10 cellular contexts compared by ENCODE assay signal in genomic region chr2:239226677-239227076, GRCh38.
DNase-seq lines count a peak whose midpoint lies in the region; ATAC-seq and TF ChIP-seq lines count a peak whose summit lies in the region.
"Had no signal": no experiment of that assay in that cellular context is flagged by ENCODE, and none has a peak within 500 bp of the region (broad histone marks: within the 10 kb centered on the region; RNA-seq: fewer than 3 reads in every experiment).

No MANE protein-coding gene starts in this region.

- H3K4me1 Mint-ChIP-seq in CD4-positive, alpha-beta memory T cell: peaks cover 50 to 88% (median 71%) of the 10 kb centered on the region in 4 donors
- H3K4me1 Mint-ChIP-seq in T-cell: peaks cover 84 to 88% (median 85%) of the 10 kb centered on the region in 3 donors

- 57 to 59% methylated on average over 7 of the region's 7 CpGs for WGBS in heart right ventricle, 2 donors

- H3K27ac Mint-ChIP-seq in CD4-positive, alpha-beta memory T cell: peak overlapping the region; percentile 32 to 89 (median 83)
- H3K27ac Mint-ChIP-seq in T-cell: peak overlapping the region; percentile 72 to 87

- H3K27me3 ChIP-seq in CD4-positive, alpha-beta memory T cell (ENCODE audit: insufficient read depth, low read length): no peaks in the 10 kb centered on the region
- H3K27me3 ChIP-seq in heart right ventricle (no peaks in the 10 kb centered on the region), rectal smooth muscle tissue (ENCODE audit: control insufficient read depth, insufficient read depth, low read length) (no peaks in the 10 kb centered on the region)
- H3K27me3 ChIP-seq: left lung had no signal

- H3K9ac ChIP-seq in rectal smooth muscle tissue (ENCODE audit: low read length): no peak overlapping the region

- H3K4me3 ChIP-seq in CD4-positive, alpha-beta memory T cell (ENCODE audit: low read length in 2 of 2): no peak overlapping the region
- H3K4me3 ChIP-seq in heart right ventricle: no peak overlapping the region
- H3K4me3 ChIP-seq in rectal smooth muscle tissue (ENCODE audit: low read length): no peak overlapping the region
- H3K4me3 ChIP-seq: left lung had no signal

- peaks cover 49% of the 10 kb centered on the region for H3K4me1 ChIP-seq in CD4-positive, alpha-beta memory T cell (ENCODE audit: insufficient read depth, low read length)
- H3K4me1 ChIP-seq in heart right ventricle (peaks cover 30 to 95% (median 77%) of the 10 kb centered on the region in 9 donors), rectal smooth muscle tissue (ENCODE audit: control insufficient read depth, insufficient read depth, low read length) (peaks cover 58% of the 10 kb centered on the region)

- no peak for DNase-seq in CD4-positive, alpha-beta memory T cell
- DNase-seq in T-cell (no peak), heart right ventricle (no peak), D341Med (ENCODE audit: low spot score) (no peak), germinal center (ENCODE audit: low spot score) (no peak), kidney glomerular epithelial cell (lab: John Stamatoyannopoulos, UW) (no peak)
- DNase-seq: DMS79 treated with DMSO at 0.1 percent for 48 hours, left lung had no signal

- no peaks in the 10 kb centered on the region for H3K9me3 ChIP-seq in CD4-positive, alpha-beta memory T cell (ENCODE audit: control insufficient read depth in 1 of 2, low read length in 2 of 2)
- H3K9me3 ChIP-seq in heart right ventricle: no peaks in the 10 kb centered on the region
- H3K9me3 ChIP-seq: left lung had no signal

- POLR2A ChIA-PET in CD4-positive, alpha-beta memory T cell (lab: Charles Lee; ENCODE audit: partially characterized antibody): interaction anchor here (0.7 kb wide), 1 partner anchor 41 kb away, joined by 3 read pairs; no protein-coding TSS in a partner anchor
- POLR2A ChIA-PET in T-cell (lab: Charles Lee): no interaction called here

- intact Hi-C loops in CD4-positive, alpha-beta memory T cell (cut with micrococcal nuclease): no loop called here
- intact Hi-C loops in heart right ventricle (cut with DNase I): loop anchor here in 3 of 10 donors (5.0 to 10.0 kb wide), 3 partner anchors 98 to 171 kb away; no protein-coding TSS in a partner anchor

- H3K4me3 Mint-ChIP-seq in CD4-positive, alpha-beta memory T cell: peak overlapping the region in 2 of 8 donors; percentile 2 to 10
- peak overlapping the region in 1 of 3 donors; percentile 54 for H3K4me3 Mint-ChIP-seq in T-cell

- H3K27ac ChIP-seq in CD4-positive, alpha-beta memory T cell (ENCODE audit: low read depth, low read length): no peak overlapping the region
- H3K27ac ChIP-seq in heart right ventricle (peak overlapping the region in 9 of 10 donors; percentile 14 to 86 (median 56)), rectal smooth muscle tissue (ENCODE audit: low read depth, low read length) (peak overlapping the region; percentile 77)

- CTCF ChIA-PET in CD4-positive, alpha-beta memory T cell (lab: Charles Lee; ENCODE audit: partially characterized antibody): no interaction called here
- CTCF ChIA-PET in T-cell (lab: Charles Lee): no interaction called here

- no peaks in the 10 kb centered on the region for H3K36me3 Mint-ChIP-seq in CD4-positive, alpha-beta memory T cell
- no peaks in the 10 kb centered on the region for H3K36me3 Mint-ChIP-seq in T-cell

- H3K9me3 Mint-ChIP-seq in CD4-positive, alpha-beta memory T cell: no peaks in the 10 kb centered on the region
- H3K9me3 Mint-ChIP-seq in T-cell: no peaks in the 10 kb centered on the region

- TF ChIP-seq CTCF in heart right ventricle (IDR thresholded peaks at IDR 0.05): peak in 6 of 9 donors; percentile 11 to 46 (median 42)

- no peaks in the 10 kb centered on the region for H3K36me3 ChIP-seq in CD4-positive, alpha-beta memory T cell (ENCODE audit: insufficient read depth, low read length)
- H3K36me3 ChIP-seq in heart right ventricle (no peaks in the 10 kb centered on the region), rectal smooth muscle tissue (ENCODE audit: control insufficient read depth, insufficient read depth, low read length) (no peaks in the 10 kb centered on the region)
- H3K36me3 ChIP-seq: left lung had no signal

- H3K27me3 Mint-ChIP-seq in CD4-positive, alpha-beta memory T cell: no peaks in the 10 kb centered on the region
- H3K27me3 Mint-ChIP-seq in T-cell: no peaks in the 10 kb centered on the region

- no peak for ATAC-seq in T-cell (replicated peaks in 1 of 4)
- ATAC-seq in heart right ventricle: peak in 6 of 8 donors; percentile 20 to 58 (median 38)
- no peak for ATAC-seq in HG03097 (IDR thresholded peaks at IDR 0.05; ENCODE audit: low FRiP score, unreplicated experiment)
- ATAC-seq: left lung had no signal

Comparison
In these comparisons a context has a peak if more than half of its experiments do, and no peak if none do; other contexts are left out.
1. ATAC-seq: peak in heart right ventricle (6 of 8); none in T-cell (0 of 4) and HG03097 (single experiment).